1 cellular context compared by ENCODE assay signal in genomic region chr2:60531638-60532216, GRCh38.
TF ChIP-seq lines count a peak whose summit lies in the region.

No MANE protein-coding gene starts in this region.

TF ChIP-seq in GM12878, 131 proteins besides CTCF, POLR2A, EP300 and RAD21 (continued from another document):
- TF ChIP-seq MLLT1 (IDR thresholded peaks at IDR 0.05) (no peak), EED (IDR thresholded peaks at IDR 0.05; ENCODE audit: low read depth) (0 out of 2 replicates have a peak, but pooled peaks have one; percentile 11), PBX3 (IDR thresholded peaks at IDR 0.05; ENCODE audit: insufficient replicate concordance, low read depth, low read length) (no peak), PRDM15 (CRISPR knock-in tag; IDR thresholded peaks at IDR 0.05) (no peak), USF2 (IDR thresholded peaks at IDR 0.05; ENCODE audit: borderline replicate concordance, low read depth, low read length) (no peak)
